8 cellular contexts compared by ENCODE assay signal in the genomic region with DNA sequence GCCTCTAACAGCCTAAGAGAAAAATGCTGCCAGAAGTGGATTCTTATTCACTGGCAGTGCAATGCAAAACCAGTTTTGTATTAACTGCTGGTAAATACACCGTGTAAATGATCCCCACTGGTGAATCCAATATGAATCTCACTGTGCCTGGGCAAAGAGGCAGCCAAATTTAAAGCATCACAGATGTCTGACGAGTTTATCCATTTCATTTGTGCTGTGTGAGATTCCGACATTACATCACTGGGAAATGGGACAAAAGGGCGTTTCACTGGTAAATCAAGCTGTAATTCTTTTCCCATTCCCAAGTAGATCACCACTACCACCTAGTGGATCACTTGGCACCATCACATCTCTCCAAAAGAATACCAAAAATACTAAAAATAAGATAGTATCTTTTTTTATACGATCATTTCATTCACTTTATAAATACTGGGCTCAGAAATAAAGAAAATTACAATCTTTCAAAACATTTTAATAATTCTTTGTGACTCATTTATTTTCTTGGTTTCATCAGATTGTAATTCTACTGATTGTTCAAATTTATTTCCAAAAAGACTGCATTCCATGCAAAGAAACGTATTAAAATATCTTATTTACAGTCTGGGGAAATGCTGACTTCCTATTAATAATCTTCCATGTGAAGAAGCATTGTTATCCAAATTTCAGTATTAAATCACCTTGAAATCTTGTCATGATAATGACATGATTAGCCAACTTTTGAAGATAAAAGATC.
DNase-seq lines count a peak whose midpoint lies in the region; ATAC-seq and TF ChIP-seq lines count a peak whose summit lies in the region.

No MANE protein-coding gene starts in this region.

- peaks cover 8% of the 10 kb centered on the region; the same call in 1 of the 2 replicates for H3K4me1 Mint-ChIP-seq in WTC11

- H3K4me3 ChIP-seq in heart right ventricle (no peak overlapping the region), aorta (ENCODE audit: low read length in 2 of 2) (no peak overlapping the region)

- H3K27ac ChIP-seq in heart right ventricle (no peak overlapping the region), aorta (ENCODE audit: low read depth in 1 of 2, low read length in 2 of 2) (no peak overlapping the region)

- intact Hi-C loops in heart right ventricle (cut with DNase I): loop anchor here in 1 of 10 donors (10.0 kb wide), 1 partner anchor 1311 kb away; no protein-coding TSS in a partner anchor
- intact Hi-C loops in left ventricle myocardium superior (cut with micrococcal nuclease): no loop called here
- intact Hi-C loops in aorta (cut with DNase I): no loop called here

- 43 to 50% methylated on average over 6 of the region's 6 CpGs for WGBS in heart right ventricle, 2 donors
- WGBS in aorta, 2 donors: 47 to 51% methylated on average over 6 of the region's 6 CpGs

- no peaks in the 10 kb centered on the region; the same call in 1 of the 2 replicates for H3K36me3 Mint-ChIP-seq in WTC11

- no peaks in the 10 kb centered on the region for H3K27me3 Mint-ChIP-seq in WTC11 (ENCODE audit: low read depth)

- peak in 2 of 8 donors; percentile 31 to 34 for ATAC-seq in heart right ventricle
- ATAC-seq in left ventricle myocardium superior: no peak
- peak; percentile 81 for ATAC-seq in WTC11
- ATAC-seq in aorta (ENCODE audit: low FRiP score): peak; percentile 82
- ATAC-seq in HG02870 (IDR thresholded peaks at IDR 0.05; ENCODE audit: unreplicated experiment): no peak

- CTCF ChIA-PET in WTC11 (lab: Charles Lee): interaction anchor here (0.5 to 1.0 kb wide), 5 partner anchors 9 to 1314 kb away, joined by 3 to 7 read pairs (median 4); no protein-coding TSS in a partner anchor

- H3K27me3 ChIP-seq in heart right ventricle: no peaks in the 10 kb centered on the region
- H3K27me3 ChIP-seq in aorta (ENCODE audit: control insufficient read depth in 1 of 2, insufficient read depth in 2 of 2, low read length in 1 of 2): no peaks in the 10 kb centered on the region

- peak; percentile 18 to 68 (median 54) for TF ChIP-seq CTCF in heart right ventricle (IDR thresholded peaks at IDR 0.05)
- peak; percentile 34; the same call in 1 of the 2 replicates for TF ChIP-seq CTCF in WTC11 (IDR thresholded peaks at IDR 0.05)

- no peak overlapping the region for H3K4me3 Mint-ChIP-seq in WTC11

- peak in 1 of 2 donors; percentile 11 for DNase-seq in heart right ventricle
- DNase-seq in left ventricle myocardium superior: no peak
- DNase-seq in WTC11 (ENCODE audit: low spot score): no peak
- peak; percentile 7 for DNase-seq in iPS DF 4.7 (ENCODE audit: extremely low read depth, low spot score)
- DNase-seq in aorta: no peak
- no peak for DNase-seq in stimulated activated CD4-positive, alpha-beta T cell treated with anti-CD3 and anti-CD28 coated beads, Interleukin-15, amount 100 ng/mL, for 24 hours
- DNase-seq in KG1 (lab: John Stamatoyannopoulos, UW): no peak

- H3K9me3 ChIP-seq in heart right ventricle (no peaks in the 10 kb centered on the region), aorta (ENCODE audit: control insufficient read depth, low read length) (no peaks in the 10 kb centered on the region)

- no peak overlapping the region for H3K27ac Mint-ChIP-seq in WTC11

- POLR2A ChIA-PET in WTC11 (lab: Charles Lee): no interaction called here

- no peaks in the 10 kb centered on the region for H3K36me3 ChIP-seq in heart right ventricle
- H3K36me3 ChIP-seq in aorta (ENCODE audit: control insufficient read depth in 1 of 2, insufficient read depth in 2 of 2, low read length in 1 of 2): peaks cover 0 to 3% of the 10 kb centered on the region in 2 donors

- no peaks in the 10 kb centered on the region for H3K9me3 Mint-ChIP-seq in WTC11

- H3K4me1 ChIP-seq in heart right ventricle (no peaks in the 10 kb centered on the region), aorta (ENCODE audit: control insufficient read depth in 1 of 2, insufficient read depth in 2 of 2, low read length in 2 of 2) (no peaks in the 10 kb centered on the region)

TF ChIP-seq in WTC11, 78 proteins besides CTCF, POLR2A, EP300 and RAD21:
- TF ChIP-seq ESRRA (CRISPR knock-in tag; IDR thresholded peaks at IDR 0.05; ENCODE audit: borderline replicate concordance) (no peak), PREB (CRISPR knock-in tag; IDR thresholded peaks at IDR 0.05; ENCODE audit: borderline replicate concordance) (no peak), ATF1 (CRISPR knock-in tag; IDR thresholded peaks at IDR 0.05) (no peak), NFYB (CRISPR knock-in tag; conservative IDR thresholded peaks at IDR 0.05; ENCODE audit: low read depth) (no peak), CREB1 (CRISPR knock-in tag; IDR thresholded peaks at IDR 0.05) (no peak)
- TF ChIP-seq, protein P1, sequence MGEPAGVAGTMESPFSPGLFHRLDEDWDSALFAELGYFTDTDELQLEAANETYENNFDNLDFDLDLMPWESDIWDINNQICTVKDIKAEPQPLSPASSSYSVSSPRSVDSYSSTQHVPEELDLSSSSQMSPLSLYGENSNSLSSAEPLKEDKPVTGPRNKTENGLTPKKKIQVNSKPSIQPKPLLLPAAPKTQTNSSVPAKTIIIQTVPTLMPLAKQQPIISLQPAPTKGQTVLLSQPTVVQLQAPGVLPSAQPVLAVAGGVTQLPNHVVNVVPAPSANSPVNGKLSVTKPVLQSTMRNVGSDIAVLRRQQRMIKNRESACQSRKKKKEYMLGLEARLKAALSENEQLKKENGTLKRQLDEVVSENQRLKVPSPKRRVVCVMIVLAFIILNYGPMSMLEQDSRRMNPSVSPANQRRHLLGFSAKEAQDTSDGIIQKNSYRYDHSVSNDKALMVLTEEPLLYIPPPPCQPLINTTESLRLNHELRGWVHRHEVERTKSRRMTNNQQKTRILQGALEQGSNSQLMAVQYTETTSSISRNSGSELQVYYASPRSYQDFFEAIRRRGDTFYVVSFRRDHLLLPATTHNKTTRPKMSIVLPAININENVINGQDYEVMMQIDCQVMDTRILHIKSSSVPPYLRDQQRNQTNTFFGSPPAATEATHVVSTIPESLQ (CRISPR knock-in tag; IDR thresholded peaks at IDR 0.05): no peak
- TF ChIP-seq, protein P2, sequence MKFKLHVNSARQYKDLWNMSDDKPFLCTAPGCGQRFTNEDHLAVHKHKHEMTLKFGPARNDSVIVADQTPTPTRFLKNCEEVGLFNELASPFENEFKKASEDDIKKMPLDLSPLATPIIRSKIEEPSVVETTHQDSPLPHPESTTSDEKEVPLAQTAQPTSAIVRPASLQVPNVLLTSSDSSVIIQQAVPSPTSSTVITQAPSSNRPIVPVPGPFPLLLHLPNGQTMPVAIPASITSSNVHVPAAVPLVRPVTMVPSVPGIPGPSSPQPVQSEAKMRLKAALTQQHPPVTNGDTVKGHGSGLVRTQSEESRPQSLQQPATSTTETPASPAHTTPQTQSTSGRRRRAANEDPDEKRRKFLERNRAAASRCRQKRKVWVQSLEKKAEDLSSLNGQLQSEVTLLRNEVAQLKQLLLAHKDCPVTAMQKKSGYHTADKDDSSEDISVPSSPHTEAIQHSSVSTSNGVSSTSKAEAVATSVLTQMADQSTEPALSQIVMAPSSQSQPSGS (CRISPR knock-in tag; IDR thresholded peaks at IDR 0.05; ENCODE audit: borderline replicate concordance, low read depth): no peak

Comparison
In these comparisons a context has a peak if more than half of its experiments do, and no peak if none do; other contexts are left out.
1. ATAC-seq: peak in WTC11 (single experiment) and aorta (single experiment); none in left ventricle myocardium superior (single experiment) and HG02870 (single experiment).